Comparison of ENCODE assay signal across 1 cellular context in the genomic region with DNA sequence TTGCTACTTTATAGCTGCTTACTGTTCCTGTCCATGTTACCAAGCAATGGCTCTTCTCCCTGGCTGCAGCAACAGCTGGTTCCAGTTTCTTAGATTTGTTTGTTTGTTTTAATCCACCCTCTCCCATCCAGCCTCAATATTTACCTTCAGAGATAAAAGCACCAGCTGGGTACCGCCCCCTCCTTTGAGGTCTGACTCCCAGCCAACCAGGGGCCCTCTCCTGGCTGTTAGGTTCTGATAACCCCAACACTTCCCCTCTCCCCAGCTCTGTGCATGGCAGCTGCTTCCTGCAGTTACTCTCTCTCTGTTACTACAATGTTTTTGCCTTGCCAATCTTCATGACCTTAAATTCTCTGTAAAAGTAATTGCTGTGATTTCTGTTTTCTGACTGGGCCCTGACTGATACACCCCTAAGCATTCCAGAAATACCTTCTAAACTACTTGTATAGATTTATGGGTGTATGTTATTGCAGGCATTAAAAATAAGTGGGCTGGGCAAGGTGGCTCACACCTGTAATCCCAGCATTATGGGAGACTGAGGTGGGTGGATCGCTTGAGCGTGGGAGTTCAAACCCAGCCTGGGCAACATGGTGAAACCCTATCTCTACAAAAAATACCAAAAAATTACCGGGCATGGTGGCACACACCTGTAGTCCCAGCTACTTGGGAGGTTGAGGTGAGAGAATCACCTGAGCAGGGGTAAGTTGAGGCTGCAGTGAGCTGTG.
TF ChIP-seq lines count a peak whose summit lies in the region.

No MANE protein-coding gene starts in this region.

TF ChIP-seq in K562, 482 proteins besides CTCF, POLR2A, EP300 and RAD21 (continued from another document and continues in another):
- TF ChIP-seq DMBX1 (CRISPR knock-in tag; IDR thresholded peaks at IDR 0.05; ENCODE audit: borderline replicate concordance) (no peak; the same call in 1 of the 2 replicates), ZNF165 (CRISPR knock-in tag; IDR thresholded peaks at IDR 0.05; ENCODE audit: borderline replicate concordance) (no peak), ZNF699 (CRISPR knock-in tag; IDR thresholded peaks at IDR 0.05; ENCODE audit: insufficient replicate concordance) (no peak), NELFE (IDR thresholded peaks at IDR 0.05; ENCODE audit: insufficient read depth, insufficient read length) (no peak), ZBED1 (IDR thresholded peaks at IDR 0.05) (no peak), ZNF197 (CRISPR knock-in tag; IDR thresholded peaks at IDR 0.05; ENCODE audit: low read depth) (no peak), ARID2 (IDR thresholded peaks at IDR 0.05) (no peak), E2F8 (IDR thresholded peaks at IDR 0.05; ENCODE audit: low read depth, partially characterized antibody) (no peak), RBFOX2 (IDR thresholded peaks at IDR 0.05; ENCODE audit: low read depth, low read length) (no peak), PHB2 (IDR thresholded peaks at IDR 0.05; ENCODE audit: low read depth) (no peak), PTTG1 (tag; IDR thresholded peaks at IDR 0.05; ENCODE audit: low read depth) (no peak), RFX7 (CRISPR knock-in tag; IDR thresholded peaks at IDR 0.05) (no peak), MBD2 (IDR thresholded peaks at IDR 0.05; ENCODE audit: borderline replicate concordance, low read depth) (no peak), MCM7 (IDR thresholded peaks at IDR 0.05) (no peak), SIX5 (IDR thresholded peaks at IDR 0.05; ENCODE audit: borderline replicate concordance in 1 of 2, insufficient read depth in 1 of 2, low read depth in 1 of 2, low read length in 2 of 2) (no peak), TFAM (CRISPR knock-in tag; conservative IDR thresholded peaks at IDR 0.05) (no peak), BCOR (IDR thresholded peaks at IDR 0.05) (0 out of 2 replicates have a peak, but pooled peaks have one; percentile 42), PATZ1 (CRISPR knock-in tag; IDR thresholded peaks at IDR 0.05; ENCODE audit: borderline replicate concordance) (no peak), ZNF766 (CRISPR knock-in tag; conservative IDR thresholded peaks at IDR 0.05) (peak; percentile 83), FOXP4 (CRISPR knock-in tag; IDR thresholded peaks at IDR 0.05; ENCODE audit: borderline replicate concordance) (no peak), ZNF23 (CRISPR knock-in tag; IDR thresholded peaks at IDR 0.05) (no peak), FOSL1 (tag; conservative IDR thresholded peaks at IDR 0.05) (peak; percentile 29; the same call in 1 of the 2 replicates), HIVEP1 (CRISPR knock-in tag; IDR thresholded peaks at IDR 0.05) (no peak), ADNP (tag; IDR thresholded peaks at IDR 0.05) (no peak), ZSCAN29 (IDR thresholded peaks at IDR 0.05) (no peak), ZBTB8A (IDR thresholded peaks at IDR 0.05; ENCODE audit: partially characterized antibody) (no peak), CREM (IDR thresholded peaks at IDR 0.05; ENCODE audit: low read depth) (peak; percentile 7; the same call in 1 of the 2 replicates), ARHGAP35 (IDR thresholded peaks at IDR 0.05; ENCODE audit: partially characterized antibody) (no peak), ELF1 (tag; IDR thresholded peaks at IDR 0.05) (no peak), CAMTA2 (CRISPR knock-in tag; conservative IDR thresholded peaks at IDR 0.05) (no peak), ZNF583 (CRISPR knock-in tag; IDR thresholded peaks at IDR 0.05) (no peak), CBFA2T2 (conservative IDR thresholded peaks at IDR 0.05) (peak; percentile 89), NR0B1 (IDR thresholded peaks at IDR 0.05; ENCODE audit: partially characterized antibody) (no peak), ZNF41 (CRISPR knock-in tag; conservative IDR thresholded peaks at IDR 0.05) (no peak), TAF9B (IDR thresholded peaks at IDR 0.05; ENCODE audit: partially characterized antibody) (no peak), KLF1 (tag; IDR thresholded peaks at IDR 0.05) (no peak), CHD4 (IDR thresholded peaks at IDR 0.05; ENCODE audit: insufficient read depth, insufficient replicate concordance, low read depth, low read length, poor library complexity, severe bottlenecking) (no peak), HDAC6 (IDR thresholded peaks at IDR 0.05; ENCODE audit: low read depth, low read length) (no peak), ZNF76 (CRISPR knock-in tag; IDR thresholded peaks at IDR 0.05; ENCODE audit: borderline replicate concordance) (no peak), CBX2 (IDR thresholded peaks at IDR 0.05; ENCODE audit: insufficient read depth, low read length, poor library complexity, severe bottlenecking) (no peak), ZEB2 (IDR thresholded peaks at IDR 0.05) (0 out of 2 replicates have a peak, but pooled peaks have one; percentile 23)
- TF ChIP-seq, protein P1, sequence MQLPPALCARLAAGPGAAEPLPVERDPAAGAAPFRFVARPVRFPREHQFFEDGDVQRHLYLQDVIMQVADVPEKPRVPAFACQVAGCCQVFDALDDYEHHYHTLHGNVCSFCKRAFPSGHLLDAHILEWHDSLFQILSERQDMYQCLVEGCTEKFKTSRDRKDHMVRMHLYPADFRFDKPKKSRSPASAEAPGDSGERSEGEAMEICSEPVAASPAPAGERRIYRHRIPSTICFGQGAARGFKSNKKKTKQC (CRISPR knock-in tag; IDR thresholded peaks at IDR 0.05) = no peak
- TF ChIP-seq, protein P2, sequence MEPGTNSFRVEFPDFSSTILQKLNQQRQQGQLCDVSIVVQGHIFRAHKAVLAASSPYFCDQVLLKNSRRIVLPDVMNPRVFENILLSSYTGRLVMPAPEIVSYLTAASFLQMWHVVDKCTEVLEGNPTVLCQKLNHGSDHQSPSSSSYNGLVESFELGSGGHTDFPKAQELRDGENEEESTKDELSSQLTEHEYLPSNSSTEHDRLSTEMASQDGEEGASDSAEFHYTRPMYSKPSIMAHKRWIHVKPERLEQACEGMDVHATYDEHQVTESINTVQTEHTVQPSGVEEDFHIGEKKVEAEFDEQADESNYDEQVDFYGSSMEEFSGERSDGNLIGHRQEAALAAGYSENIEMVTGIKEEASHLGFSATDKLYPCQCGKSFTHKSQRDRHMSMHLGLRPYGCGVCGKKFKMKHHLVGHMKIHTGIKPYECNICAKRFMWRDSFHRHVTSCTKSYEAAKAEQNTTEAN (CRISPR knock-in tag; IDR thresholded peaks at IDR 0.05) = no peak
- TF ChIP-seq, protein P3, sequence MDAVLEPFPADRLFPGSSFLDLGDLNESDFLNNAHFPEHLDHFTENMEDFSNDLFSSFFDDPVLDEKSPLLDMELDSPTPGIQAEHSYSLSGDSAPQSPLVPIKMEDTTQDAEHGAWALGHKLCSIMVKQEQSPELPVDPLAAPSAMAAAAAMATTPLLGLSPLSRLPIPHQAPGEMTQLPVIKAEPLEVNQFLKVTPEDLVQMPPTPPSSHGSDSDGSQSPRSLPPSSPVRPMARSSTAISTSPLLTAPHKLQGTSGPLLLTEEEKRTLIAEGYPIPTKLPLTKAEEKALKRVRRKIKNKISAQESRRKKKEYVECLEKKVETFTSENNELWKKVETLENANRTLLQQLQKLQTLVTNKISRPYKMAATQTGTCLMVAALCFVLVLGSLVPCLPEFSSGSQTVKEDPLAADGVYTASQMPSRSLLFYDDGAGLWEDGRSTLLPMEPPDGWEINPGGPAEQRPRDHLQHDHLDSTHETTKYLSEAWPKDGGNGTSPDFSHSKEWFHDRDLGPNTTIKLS (IDR thresholded peaks at IDR 0.05; ENCODE audit: borderline replicate concordance, low read depth) = no peak
